Comparison of ENCODE assay signal across 1 cellular context in the genomic region with DNA sequence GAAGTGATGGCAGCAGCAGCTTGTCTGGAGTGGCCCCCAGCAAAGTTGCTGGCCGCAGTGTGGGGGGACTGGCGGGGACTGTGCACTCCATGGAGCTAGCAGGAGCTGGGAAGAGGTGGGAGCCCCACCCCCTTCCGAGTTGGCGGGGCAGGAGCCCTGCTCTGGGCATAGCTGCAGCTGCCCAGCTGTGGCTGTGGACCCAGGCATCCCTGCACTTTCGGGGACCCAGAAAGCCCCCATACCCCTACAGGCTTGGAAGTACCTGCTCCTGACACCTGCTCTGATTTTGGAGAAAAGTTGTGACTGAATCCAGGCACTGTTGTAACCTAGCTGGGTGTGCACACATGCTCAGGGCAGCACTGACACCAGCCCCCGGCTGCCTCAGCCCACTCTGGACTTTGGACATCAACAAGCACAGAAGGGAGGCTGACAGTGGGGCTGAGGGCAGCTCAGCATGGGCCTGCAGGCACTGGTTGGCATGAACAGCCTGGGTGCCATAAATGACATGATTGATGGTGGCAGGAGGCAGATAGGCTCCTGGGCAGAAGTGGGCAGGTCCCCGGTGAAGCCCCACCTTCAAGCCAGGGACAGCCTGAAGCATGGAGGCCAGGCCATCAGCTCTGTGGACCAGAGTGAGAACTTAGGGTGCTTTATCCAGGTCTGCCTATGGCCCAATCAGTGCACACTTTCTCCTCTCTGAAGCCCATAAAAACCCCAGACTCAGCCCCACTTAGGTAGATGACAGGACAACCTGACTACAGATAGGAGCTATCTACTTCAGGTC.
A peak's percentile ranks its signal among the peaks of the same experiment; 100 is the strongest.
TF ChIP-seq lines count a peak whose summit lies in the region.

No MANE protein-coding gene starts in this region.

TF ChIP-seq in HepG2, 621 proteins besides CTCF, POLR2A, EP300 and RAD21 (continued from another document):
- no peak for TF ChIP-seq ETS1 (CRISPR knock-in tag; IDR thresholded peaks at IDR 0.05)
- no peak; the same call in 1 of the 2 replicates for TF ChIP-seq CSRNP1 (CRISPR knock-in tag; IDR thresholded peaks at IDR 0.05)
- TF ChIP-seq DPF2 (CRISPR knock-in tag; IDR thresholded peaks at IDR 0.05; ENCODE audit: borderline replicate concordance, low read depth): peak; percentile 64; the same call in 1 of the 2 replicates
- peak; percentile 78 for TF ChIP-seq ASH2L (IDR thresholded peaks at IDR 0.05; ENCODE audit: insufficient read length, low read depth, low read length)
- peak; percentile 86 for TF ChIP-seq SRSF1 (optimal IDR thresholded peaks at IDR 0.05; ENCODE audit: low read depth, low read length)
- TF ChIP-seq POLR2G (IDR thresholded peaks at IDR 0.05; ENCODE audit: low read depth, low read length): peak; percentile 66
- TF ChIP-seq KDM5B (CRISPR knock-in tag; IDR thresholded peaks at IDR 0.05; ENCODE audit: borderline replicate concordance): peak; percentile 41; the same call in 1 of the 2 replicates
- peak; percentile 85 for TF ChIP-seq MAX (IDR thresholded peaks at IDR 0.05)
- peak; percentile 50; the same call in 1 of the 2 replicates for TF ChIP-seq ZNF792 (CRISPR knock-in tag; IDR thresholded peaks at IDR 0.05)
- TF ChIP-seq ZNF639 (CRISPR knock-in tag; conservative IDR thresholded peaks at IDR 0.05): no peak
- TF ChIP-seq ZNF101 (CRISPR knock-in tag; IDR thresholded peaks at IDR 0.05; ENCODE audit: borderline replicate concordance, low read depth): no peak
- no peak for TF ChIP-seq ZNF616 (CRISPR knock-in tag; IDR thresholded peaks at IDR 0.05; ENCODE audit: low read depth)
- 0 out of 2 replicates have a peak, but pooled peaks have one; percentile 37 for TF ChIP-seq ZNF367 (CRISPR knock-in tag; IDR thresholded peaks at IDR 0.05; ENCODE audit: borderline replicate concordance)
- no peak for TF ChIP-seq DZIP1 (CRISPR knock-in tag; IDR thresholded peaks at IDR 0.05)
- peak; percentile 47; the same call in 1 of the 2 replicates for TF ChIP-seq GABPB1 (CRISPR knock-in tag; IDR thresholded peaks at IDR 0.05)
- no peak for TF ChIP-seq SYNCRIP (IDR thresholded peaks at IDR 0.05; ENCODE audit: insufficient read depth, low read depth, low read length)
- TF ChIP-seq RNF2 (conservative IDR thresholded peaks at IDR 0.05; ENCODE audit: low read depth): no peak
- no peak for TF ChIP-seq KLF13 (CRISPR knock-in tag; IDR thresholded peaks at IDR 0.05)
- TF ChIP-seq, protein P1, sequence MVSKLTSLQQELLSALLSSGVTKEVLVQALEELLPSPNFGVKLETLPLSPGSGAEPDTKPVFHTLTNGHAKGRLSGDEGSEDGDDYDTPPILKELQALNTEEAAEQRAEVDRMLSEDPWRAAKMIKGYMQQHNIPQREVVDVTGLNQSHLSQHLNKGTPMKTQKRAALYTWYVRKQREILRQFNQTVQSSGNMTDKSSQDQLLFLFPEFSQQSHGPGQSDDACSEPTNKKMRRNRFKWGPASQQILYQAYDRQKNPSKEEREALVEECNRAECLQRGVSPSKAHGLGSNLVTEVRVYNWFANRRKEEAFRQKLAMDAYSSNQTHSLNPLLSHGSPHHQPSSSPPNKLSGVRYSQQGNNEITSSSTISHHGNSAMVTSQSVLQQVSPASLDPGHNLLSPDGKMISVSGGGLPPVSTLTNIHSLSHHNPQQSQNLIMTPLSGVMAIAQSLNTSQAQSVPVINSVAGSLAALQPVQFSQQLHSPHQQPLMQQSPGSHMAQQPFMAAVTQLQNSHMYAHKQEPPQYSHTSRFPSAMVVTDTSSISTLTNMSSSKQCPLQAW (CRISPR knock-in tag; IDR thresholded peaks at IDR 0.05): peak; percentile 84
- TF ChIP-seq MBD4 (IDR thresholded peaks at IDR 0.05; ENCODE audit: borderline replicate concordance, low read length): no peak
- TF ChIP-seq RFXAP (CRISPR knock-in tag; IDR thresholded peaks at IDR 0.05; ENCODE audit: borderline replicate concordance): 0 out of 2 replicates have a peak, but pooled peaks have one; percentile 37
- TF ChIP-seq, protein P2, sequence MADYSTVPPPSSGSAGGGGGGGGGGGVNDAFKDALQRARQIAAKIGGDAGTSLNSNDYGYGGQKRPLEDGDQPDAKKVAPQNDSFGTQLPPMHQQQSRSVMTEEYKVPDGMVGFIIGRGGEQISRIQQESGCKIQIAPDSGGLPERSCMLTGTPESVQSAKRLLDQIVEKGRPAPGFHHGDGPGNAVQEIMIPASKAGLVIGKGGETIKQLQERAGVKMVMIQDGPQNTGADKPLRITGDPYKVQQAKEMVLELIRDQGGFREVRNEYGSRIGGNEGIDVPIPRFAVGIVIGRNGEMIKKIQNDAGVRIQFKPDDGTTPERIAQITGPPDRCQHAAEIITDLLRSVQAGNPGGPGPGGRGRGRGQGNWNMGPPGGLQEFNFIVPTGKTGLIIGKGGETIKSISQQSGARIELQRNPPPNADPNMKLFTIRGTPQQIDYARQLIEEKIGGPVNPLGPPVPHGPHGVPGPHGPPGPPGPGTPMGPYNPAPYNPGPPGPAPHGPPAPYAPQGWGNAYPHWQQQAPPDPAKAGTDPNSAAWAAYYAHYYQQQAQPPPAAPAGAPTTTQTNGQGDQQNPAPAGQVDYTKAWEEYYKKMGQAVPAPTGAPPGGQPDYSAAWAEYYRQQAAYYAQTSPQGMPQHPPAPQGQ (CRISPR knock-in tag; IDR thresholded peaks at IDR 0.05; ENCODE audit: borderline replicate concordance): 0 out of 2 replicates have a peak, but pooled peaks have one; percentile 65
- TF ChIP-seq, protein P3, sequence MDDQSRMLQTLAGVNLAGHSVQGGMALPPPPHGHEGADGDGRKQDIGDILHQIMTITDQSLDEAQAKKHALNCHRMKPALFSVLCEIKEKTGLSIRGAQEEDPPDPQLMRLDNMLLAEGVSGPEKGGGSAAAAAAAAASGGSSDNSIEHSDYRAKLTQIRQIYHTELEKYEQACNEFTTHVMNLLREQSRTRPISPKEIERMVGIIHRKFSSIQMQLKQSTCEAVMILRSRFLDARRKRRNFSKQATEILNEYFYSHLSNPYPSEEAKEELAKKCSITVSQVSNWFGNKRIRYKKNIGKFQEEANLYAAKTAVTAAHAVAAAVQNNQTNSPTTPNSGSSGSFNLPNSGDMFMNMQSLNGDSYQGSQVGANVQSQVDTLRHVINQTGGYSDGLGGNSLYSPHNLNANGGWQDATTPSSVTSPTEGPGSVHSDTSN (CRISPR knock-in tag; IDR thresholded peaks at IDR 0.05; ENCODE audit: borderline replicate concordance): no peak
- TF ChIP-seq ZBTB10 (CRISPR knock-in tag; IDR thresholded peaks at IDR 0.05; ENCODE audit: borderline replicate concordance): no peak
- peak; percentile 97 for TF ChIP-seq HNRNPL (IDR thresholded peaks at IDR 0.05; ENCODE audit: low read depth, low read length)
- peak; percentile 85; the same call in 1 of the 2 replicates for TF ChIP-seq ZNF619 (CRISPR knock-in tag; IDR thresholded peaks at IDR 0.05)
- TF ChIP-seq, protein P4, sequence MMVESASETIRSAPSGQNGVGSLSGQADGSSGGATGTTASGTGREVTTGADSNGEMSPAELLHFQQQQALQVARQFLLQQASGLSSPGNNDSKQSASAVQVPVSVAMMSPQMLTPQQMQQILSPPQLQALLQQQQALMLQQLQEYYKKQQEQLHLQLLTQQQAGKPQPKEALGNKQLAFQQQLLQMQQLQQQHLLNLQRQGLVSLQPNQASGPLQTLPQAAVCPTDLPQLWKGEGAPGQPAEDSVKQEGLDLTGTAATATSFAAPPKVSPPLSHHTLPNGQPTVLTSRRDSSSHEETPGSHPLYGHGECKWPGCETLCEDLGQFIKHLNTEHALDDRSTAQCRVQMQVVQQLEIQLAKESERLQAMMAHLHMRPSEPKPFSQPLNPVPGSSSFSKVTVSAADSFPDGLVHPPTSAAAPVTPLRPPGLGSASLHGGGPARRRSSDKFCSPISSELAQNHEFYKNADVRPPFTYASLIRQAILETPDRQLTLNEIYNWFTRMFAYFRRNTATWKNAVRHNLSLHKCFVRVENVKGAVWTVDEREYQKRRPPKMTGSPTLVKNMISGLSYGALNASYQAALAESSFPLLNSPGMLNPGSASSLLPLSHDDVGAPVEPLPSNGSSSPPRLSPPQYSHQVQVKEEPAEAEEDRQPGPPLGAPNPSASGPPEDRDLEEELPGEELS (CRISPR knock-in tag; IDR thresholded peaks at IDR 0.05): peak; percentile 58
- TF ChIP-seq ZFP91 (CRISPR knock-in tag; IDR thresholded peaks at IDR 0.05; ENCODE audit: borderline replicate concordance): peak; percentile 83
TF ChIP-seq in HepG2: peak in this region for 196.
